In the genomic region with DNA sequence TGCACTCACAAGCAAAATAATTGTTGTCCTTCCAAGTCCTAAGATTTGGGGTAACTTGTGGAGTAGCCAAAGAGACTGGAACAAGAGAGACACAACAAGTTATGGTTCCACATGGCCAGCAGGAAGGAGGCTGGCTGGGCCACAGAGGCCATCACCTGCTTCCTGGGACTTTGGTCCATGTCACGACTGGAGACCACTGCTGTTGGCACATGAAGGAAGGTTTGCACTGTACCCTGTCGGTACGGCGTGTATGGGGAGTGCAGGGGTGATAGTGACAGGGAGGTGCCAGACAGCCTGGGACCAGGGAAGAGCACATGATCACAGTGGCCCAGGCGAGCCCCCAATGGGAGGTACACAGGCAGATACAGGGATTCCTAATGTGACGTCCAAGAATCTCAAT, we compare ENCODE assay signal across 1 cellular context.
TF ChIP-seq lines count a peak whose summit lies in the region.

No MANE protein-coding gene starts in this region.

TF ChIP-seq in H1, 55 proteins besides CTCF, POLR2A, EP300 and RAD21:
- TF ChIP-seq JUND (IDR thresholded peaks at IDR 0.05; ENCODE audit: low read length) (no peak), SRF (IDR thresholded peaks at IDR 0.05; ENCODE audit: low read depth, low read length) (no peak)
- TF ChIP-seq, protein P1, sequence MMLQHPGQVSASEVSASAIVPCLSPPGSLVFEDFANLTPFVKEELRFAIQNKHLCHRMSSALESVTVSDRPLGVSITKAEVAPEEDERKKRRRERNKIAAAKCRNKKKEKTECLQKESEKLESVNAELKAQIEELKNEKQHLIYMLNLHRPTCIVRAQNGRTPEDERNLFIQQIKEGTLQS (IDR thresholded peaks at IDR 0.05; ENCODE audit: insufficient read depth, low read depth, low read length) = no peak
